18 cellular contexts compared by ENCODE assay signal in genomic region chr4:94536649-94537464, GRCh38.
A peak's percentile ranks its signal among the peaks of the same experiment; 100 is the strongest.
DNase-seq lines count a peak whose midpoint lies in the region; ATAC-seq, FAIRE-seq and TF ChIP-seq lines count a peak whose summit lies in the region.
"Had no signal": no experiment of that assay in that cellular context is flagged by ENCODE, and none has a peak within 500 bp of the region (broad histone marks: within the 10 kb centered on the region; RNA-seq: fewer than 3 reads in every experiment).

No MANE protein-coding gene starts in this region.

- no peaks in the 10 kb centered on the region for H3K27me3 Mint-ChIP-seq in nephron (ENCODE audit: low read depth)
- H3K27me3 Mint-ChIP-seq: CD4-positive, CD25-positive, alpha-beta regulatory T cell; central memory CD8-positive, alpha-beta T cell; effector memory CD8-positive, alpha-beta T cell; stimulated activated memory B cell treated with anti-CD40 and anti-IgM and Interleukin-4, amounts not matched to agents 10 μg/mL and 1 μg/mL and 100 μg/mL, for 72 hours had no signal

- H3K36me3 ChIP-seq in A673 (ENCODE audit: insufficient read depth, low read length, poor library complexity, severe bottlenecking) (no peaks in the 10 kb centered on the region), WERI-Rb-1 (no peaks in the 10 kb centered on the region; the same call in 1 of the 2 replicates)
- H3K36me3 ChIP-seq: Peyer's patch had no signal

- peak overlapping the region in 2 of 3 experiments; percentile 34 to 73 for H3K27ac Mint-ChIP-seq in nephron
- H3K27ac Mint-ChIP-seq: CD4-positive, CD25-positive, alpha-beta regulatory T cell; effector memory CD8-positive, alpha-beta T cell; stimulated activated memory B cell treated with anti-CD40 and anti-IgM and Interleukin-4, amounts not matched to agents 10 μg/mL and 1 μg/mL and 100 μg/mL, for 72 hours had no signal

- no peak overlapping the region for H3K4me3 ChIP-seq in A673 (ENCODE audit: low read depth, low read length, poor library complexity, severe bottlenecking)
- no peak overlapping the region for H3K4me3 ChIP-seq in WERI-Rb-1 (ENCODE audit: low read depth, low read length)
- H3K4me3 ChIP-seq: Peyer's patch had no signal

- no peak for DNase-seq in A673 (ENCODE audit: low spot score)
- DNase-seq in NCI-H526 (lab: John Stamatoyannopoulos, UW), result peak; percentile 27 to 48
- no peak for DNase-seq in SHP77 (lab: John Stamatoyannopoulos, UW)
- DNase-seq in DMS 273 (lab: John Stamatoyannopoulos, UW; ENCODE audit: unreplicated experiment), result no peak
- DNase-seq in WERI-Rb-1, result no peak
- DNase-seq: activated CD4-positive, alpha-beta T cell treated with anti-CD3 and anti-CD28 coated beads for 4 hours; activated effector memory CD4-positive, alpha-beta T cell treated with Interleukin-2 at 50 U/mL for 16 hours; CD4-positive, CD25-positive, alpha-beta regulatory T cell; DMS79; effector memory CD8-positive, alpha-beta T cell; NCI-H1417 treated with DMSO at 0.1 percent for 48 hours; Peyer's patch; posterior cingulate gyrus had no signal

- POLR2A ChIA-PET in A673 (lab: Charles Lee; ENCODE audit: low non-redundant PET), result no interaction called here

- no TSS peak for BruUV-seq in A673 (replicated peaks; lab: Mats Ljungman, UMichigan)

- H3K27me3 ChIP-seq in A673 (replicated peaks; ENCODE audit: insufficient read depth, low read depth, low read length, poor library complexity) (no peaks in the 10 kb centered on the region), WERI-Rb-1 (ENCODE audit: insufficient read depth, low read depth, severe bottlenecking) (no peaks in the 10 kb centered on the region)
- H3K27me3 ChIP-seq: Peyer's patch had no signal

- peaks cover 8% of the 10 kb centered on the region for H3K36me3 Mint-ChIP-seq in nephron (ENCODE audit: low read depth)

- H3K4me1 ChIP-seq in A673 (ENCODE audit: insufficient read depth, low read length, poor library complexity, severe bottlenecking), result peaks cover 69% of the 10 kb centered on the region

- H3K9me3 Mint-ChIP-seq in nephron, result no peaks in the 10 kb centered on the region
- H3K9me3 Mint-ChIP-seq: CD4-positive, CD25-positive, alpha-beta regulatory T cell; central memory CD8-positive, alpha-beta T cell; effector memory CD8-positive, alpha-beta T cell; stimulated activated memory B cell treated with anti-CD40 and anti-IgM and Interleukin-4, amounts not matched to agents 10 μg/mL and 1 μg/mL and 100 μg/mL, for 72 hours had no signal

- FAIRE-seq in endometrium (lab: Jason Lieb, UNC), result peak; percentile 80

- CTCF ChIA-PET in A673 (lab: Charles Lee), result no interaction called here

- ATAC-seq in GM18909 (IDR thresholded peaks at IDR 0.05; ENCODE audit: poor library complexity, unreplicated experiment), result no peak
- ATAC-seq: effector memory CD8-positive, alpha-beta T cell; stimulated activated memory B cell treated with anti-CD40 and anti-IgM and Interleukin-4, amounts not matched to agents 10 μg/mL and 1 μg/mL and 100 μg/mL, for 72 hours had no signal

- intact Hi-C loops in A673 (cut with micrococcal nuclease; ENCODE audit: unreplicated experiment), result no loop called here

- H3K27ac ChIP-seq in A673 (ENCODE audit: low read depth, low read length, poor library complexity, severe bottlenecking) (peak overlapping the region; percentile 42), WERI-Rb-1 (no peak overlapping the region)
- H3K27ac ChIP-seq: Peyer's patch had no signal

- H3K9me3 ChIP-seq in A673 (ENCODE audit: low read depth, low read length, poor library complexity, severe bottlenecking) (no peaks in the 10 kb centered on the region), WERI-Rb-1 (ENCODE audit: severe bottlenecking) (no peaks in the 10 kb centered on the region)
- H3K9me3 ChIP-seq: Peyer's patch had no signal

- no peak overlapping the region for H3K4me3 Mint-ChIP-seq in nephron
- H3K4me3 Mint-ChIP-seq: CD4-positive, CD25-positive, alpha-beta regulatory T cell; central memory CD8-positive, alpha-beta T cell; effector memory CD8-positive, alpha-beta T cell; stimulated activated memory B cell treated with anti-CD40 and anti-IgM and Interleukin-4, amounts not matched to agents 10 μg/mL and 1 μg/mL and 100 μg/mL, for 72 hours had no signal

- no peak for TF ChIP-seq CTCF in A673 (conservative IDR thresholded peaks at IDR 0.05; ENCODE audit: low read depth, low read length)
- TF ChIP-seq CTCF in nephron (IDR thresholded peaks at IDR 0.05; ENCODE audit: unreplicated experiment in 3 of 3), result no peak
- no peak for TF ChIP-seq CTCF in WERI-Rb-1 (IDR thresholded peaks at IDR 0.05; ENCODE audit: low read depth, low read length)

- peaks cover 61% of the 10 kb centered on the region for H3K4me1 Mint-ChIP-seq in nephron

Comparison
In these comparisons a context has a peak if more than half of its experiments do, and no peak if none do; other contexts are left out.
1. DNase-seq: peak in NCI-H526 (2 of 2); none in A673 (single experiment), SHP77 (0 of 2), DMS 273 (single experiment) and WERI-Rb-1 (single experiment).